In genomic region chr13:41597348-41598041, GRCh38 we compare ENCODE assay signal across 22 cellular contexts.
DNase-seq lines count a peak whose midpoint lies in the region; ATAC-seq and FAIRE-seq lines count a peak whose summit lies in the region.
"Had no signal": no experiment of that assay in that cellular context is flagged by ENCODE, and none has a peak within 500 bp of the region (broad histone marks: within the 10 kb centered on the region; RNA-seq: fewer than 3 reads in every experiment).

No MANE protein-coding gene starts in this region.

- H4K8ac ChIP-seq in mesenchymal stem cell (ENCODE audit: low read length), result no peak overlapping the region

- peaks cover 35% of the 10 kb centered on the region for H3K36me3 Mint-ChIP-seq in CD4-positive, CD25-positive, alpha-beta regulatory T cell
- H3K36me3 Mint-ChIP-seq in central memory CD8-positive, alpha-beta T cell (ENCODE audit: insufficient read depth), result peaks cover 3% of the 10 kb centered on the region

- no peak overlapping the region for H2BK5ac ChIP-seq in mesenchymal stem cell (ENCODE audit: low read depth, low read length, poor library complexity, severe bottlenecking)

- H3K4me2 ChIP-seq in mesenchymal stem cell (ENCODE audit: low read length, poor library complexity, severe bottlenecking), result no peak overlapping the region
- H3K4me2 ChIP-seq: SK-N-SH had no signal

- H3K4me1 ChIP-seq in CD4-positive, CD25-positive, alpha-beta regulatory T cell (ENCODE audit: control insufficient read depth, insufficient read depth, low read length, poor library complexity, severe bottlenecking), result peaks cover 5% of the 10 kb centered on the region
- H3K4me1 ChIP-seq in mesenchymal stem cell (ENCODE audit: control insufficient read depth, insufficient read depth, low read depth, low read length) (no peaks in the 10 kb centered on the region), small intestine (ENCODE audit: control insufficient read depth in 2 of 2, insufficient read depth in 1 of 2, low read depth in 1 of 2, low read length in 1 of 2) (no peaks in the 10 kb centered on the region)
- H3K4me1 ChIP-seq: BE2C, prostate gland had no signal

- no peaks in the 10 kb centered on the region for H3K79me1 ChIP-seq in mesenchymal stem cell (replicated peaks; ENCODE audit: low read length, poor library complexity, severe bottlenecking)

- ATAC-seq in CD4-positive, CD25-positive, alpha-beta regulatory T cell (ENCODE audit: low read depth in 2 of 2), result no peak
- ATAC-seq in central memory CD8-positive, alpha-beta T cell (replicated peaks; ENCODE audit: extremely low read depth, poor library complexity, severe bottlenecking), result no peak
- no peak for ATAC-seq in GM19397 (IDR thresholded peaks at IDR 0.05; ENCODE audit: unreplicated experiment)
- ATAC-seq: stimulated activated naive CD8-positive, alpha-beta T cell treated with anti-CD3 and anti-CD28 coated beads, Interleukin-15, Interleukin-2, amounts not matched to agents 100 U/mL and 50 U/mL, for 24 hours had no signal

- H2BK15ac ChIP-seq in mesenchymal stem cell (ENCODE audit: low read depth, poor library complexity, severe bottlenecking), result no peak overlapping the region

- 100% methylated on average over 1 of the region's 2 CpGs for WGBS in mesenchymal stem cell
- WGBS in small intestine, 3 donors, result 98 to 100% (median 99%) methylated on average over 2 of the region's 2 CpGs

- no peak overlapping the region for H2BK12ac ChIP-seq in mesenchymal stem cell (ENCODE audit: low read length in 2 of 2)

- no peak overlapping the region for H4K91ac ChIP-seq in mesenchymal stem cell (ENCODE audit: low read length)

- H3K9me3 ChIP-seq in CD4-positive, CD25-positive, alpha-beta regulatory T cell (ENCODE audit: control insufficient read depth in 2 of 2, low read length in 2 of 2), result no peaks in the 10 kb centered on the region
- H3K9me3 ChIP-seq in mesenchymal stem cell (ENCODE audit: control insufficient read depth, low read length), result no peaks in the 10 kb centered on the region
- H3K9me3 ChIP-seq in small intestine (ENCODE audit: control insufficient read depth, low read depth), result no peaks in the 10 kb centered on the region
- H3K9me3 ChIP-seq: BE2C, prostate gland, SK-N-SH, thoracic aorta had no signal

- no peaks in the 10 kb centered on the region for H3K36me3 ChIP-seq in CD4-positive, CD25-positive, alpha-beta regulatory T cell (ENCODE audit: control insufficient read depth, insufficient read depth, low read length)
- H3K36me3 ChIP-seq in mesenchymal stem cell (ENCODE audit: control insufficient read depth in 1 of 2, insufficient read depth in 2 of 2, low read depth in 1 of 2, low read length in 2 of 2) (peaks cover 0 to 2% of the 10 kb centered on the region in 2 experiments), small intestine (ENCODE audit: control insufficient read depth in 2 of 2, insufficient read depth in 2 of 2, low read length in 2 of 2) (peaks cover 3% of the 10 kb centered on the region in 2 donors)
- H3K36me3 ChIP-seq: BE2C, prostate gland, thoracic aorta had no signal

- no peak overlapping the region for H3K14ac ChIP-seq in mesenchymal stem cell (ENCODE audit: low read length in 2 of 2)

- H3K4ac ChIP-seq in mesenchymal stem cell (ENCODE audit: low read depth in 1 of 2, low read length in 2 of 2), result no peak overlapping the region

- H3K18ac ChIP-seq in mesenchymal stem cell (ENCODE audit: low read depth in 1 of 2, low read length in 2 of 2), result no peak overlapping the region

- H3K4me1 Mint-ChIP-seq in CD4-positive, CD25-positive, alpha-beta regulatory T cell, result peaks cover 7 to 23% (median 14%) of the 10 kb centered on the region in 4 donors
- peaks cover 6% of the 10 kb centered on the region for H3K4me1 Mint-ChIP-seq in central memory CD8-positive, alpha-beta T cell

- peak overlapping the region; percentile 74 for H2AK5ac ChIP-seq in mesenchymal stem cell (ENCODE audit: low read length, severe bottlenecking)

- no peak overlapping the region for H2BK120ac ChIP-seq in mesenchymal stem cell (ENCODE audit: low read depth, low read length)

- no peak overlapping the region for H3K27ac ChIP-seq in CD4-positive, CD25-positive, alpha-beta regulatory T cell (ENCODE audit: insufficient read depth, low read length, poor library complexity, severe bottlenecking)
- no peak overlapping the region for H3K27ac ChIP-seq in mesenchymal stem cell (ENCODE audit: low read length, poor library complexity, severe bottlenecking)
- H3K27ac ChIP-seq in small intestine (ENCODE audit: low read depth in 1 of 2, low read length in 1 of 2), result no peak overlapping the region
- H3K27ac ChIP-seq: prostate gland, thoracic aorta had no signal

- peak overlapping the region in 1 of 4 donors; percentile 7 for H3K4me3 Mint-ChIP-seq in CD4-positive, CD25-positive, alpha-beta regulatory T cell
- no peak overlapping the region for H3K4me3 Mint-ChIP-seq in central memory CD8-positive, alpha-beta T cell
- H3K4me3 Mint-ChIP-seq: activated CD4-positive, alpha-beta memory T cell treated with anti-CD3 and anti-CD28 coated beads for 36 hours; activated naive CD8-positive, alpha-beta T cell; T-helper 1 cell treated with Interleukin-12 subunit alpha and Interleukin-12 subunit beta and Interleukin-4 antibody, amounts not matched to agents 30 μg/mL and 1 μg/mL, for 36 hours had no signal

- peaks cover 0 to 4% (median 0%) of the 10 kb centered on the region in 7 donors for H3K9me3 Mint-ChIP-seq in CD4-positive, CD25-positive, alpha-beta regulatory T cell
- H3K9me3 Mint-ChIP-seq in central memory CD8-positive, alpha-beta T cell, result no peaks in the 10 kb centered on the region
- H3K9me3 Mint-ChIP-seq: activated CD4-positive, alpha-beta memory T cell treated with anti-CD3 and anti-CD28 coated beads for 36 hours; T-helper 1 cell treated with Interleukin-12 subunit alpha and Interleukin-12 subunit beta and Interleukin-4 antibody, amounts not matched to agents 30 μg/mL and 1 μg/mL, for 36 hours had no signal

- no peaks in the 10 kb centered on the region for H3K27me3 Mint-ChIP-seq in CD4-positive, CD25-positive, alpha-beta regulatory T cell
- H3K27me3 Mint-ChIP-seq in central memory CD8-positive, alpha-beta T cell, result no peaks in the 10 kb centered on the region
- H3K27me3 Mint-ChIP-seq: activated CD4-positive, alpha-beta memory T cell treated with anti-CD3 and anti-CD28 coated beads for 36 hours; activated naive CD8-positive, alpha-beta T cell had no signal

- no peak for FAIRE-seq in small intestine (lab: Jason Lieb, UNC)
- FAIRE-seq: HTR-8/SVneo had no signal

- H2AFZ ChIP-seq in mesenchymal stem cell (ENCODE audit: low read depth, low read length), result no peak overlapping the region

- H3K4me3 ChIP-seq in CD4-positive, CD25-positive, alpha-beta regulatory T cell (ENCODE audit: low read depth, low read length), result no peak overlapping the region
- no peak overlapping the region for H3K4me3 ChIP-seq in mesenchymal stem cell (ENCODE audit: insufficient read depth in 1 of 2, low read depth in 1 of 2, low read length in 2 of 2)
- no peak overlapping the region for H3K4me3 ChIP-seq in small intestine (ENCODE audit: low read depth in 1 of 2, low read length in 2 of 2)
- H3K4me3 ChIP-seq: prostate gland, thoracic aorta had no signal

- H3K9ac ChIP-seq in mesenchymal stem cell (ENCODE audit: low read length), result peak overlapping the region; percentile 80
- H3K9ac ChIP-seq: SK-N-SH had no signal

- no peak overlapping the region for H3K23ac ChIP-seq in mesenchymal stem cell (ENCODE audit: low read length in 2 of 2)

- H3K27me3 ChIP-seq in CD4-positive, CD25-positive, alpha-beta regulatory T cell (ENCODE audit: control insufficient read depth, insufficient read depth, low read length), result no peaks in the 10 kb centered on the region
- H3K27me3 ChIP-seq in mesenchymal stem cell (ENCODE audit: control insufficient read depth in 1 of 2, insufficient read depth in 1 of 2, low read length in 2 of 2) (no peaks in the 10 kb centered on the region), small intestine (ENCODE audit: control insufficient read depth in 2 of 2, insufficient read depth in 2 of 2, low read length in 2 of 2) (no peaks in the 10 kb centered on the region)
- H3K27me3 ChIP-seq: BE2C had no signal

- peak overlapping the region in 2 of 3 donors; percentile 34 to 70 for H3K27ac Mint-ChIP-seq in CD4-positive, CD25-positive, alpha-beta regulatory T cell
- H3K27ac Mint-ChIP-seq in central memory CD8-positive, alpha-beta T cell (ENCODE audit: low read depth), result peak overlapping the region; percentile 10
- H3K27ac Mint-ChIP-seq: activated CD4-positive, alpha-beta memory T cell treated with anti-CD3 and anti-CD28 coated beads for 36 hours; activated naive CD8-positive, alpha-beta T cell; T-helper 1 cell treated with Interleukin-12 subunit alpha and Interleukin-12 subunit beta and Interleukin-4 antibody, amounts not matched to agents 30 μg/mL and 1 μg/mL, for 36 hours had no signal

- no peak for DNase-seq in CD4-positive, CD25-positive, alpha-beta regulatory T cell
- DNase-seq in HCEC 1CT (peak; percentile 80), mesenchymal stem cell (no peak), small intestine (no peak), NCI-H446 (lab: John Stamatoyannopoulos, UW) (no peak)
- DNase-seq in central memory CD8-positive, alpha-beta T cell (ENCODE audit: low spot score in 2 of 2), result no peak
- DNase-seq: activated CD4-positive, alpha-beta memory T cell treated with anti-CD3 and anti-CD28 coated beads for 36 hours; activated CD8-positive, alpha-beta memory T cell treated with anti-CD3 and anti-CD28 coated beads, Interleukin-2, amount 50 U/mL, for 4 hours; BE2C; KBM-7; MM.1S; NCI-H1436; NCI-H2081 treated with DMSO at 0.1 percent for 48 hours; NCI-H82; SK-N-SH; stimulated activated naive CD8-positive, alpha-beta T cell treated with anti-CD3 and anti-CD28 coated beads, Interleukin-15, Interleukin-2, amounts not matched to agents 100 U/mL and 50 U/mL, for 24 hours had no signal
